ENCODE assay signal across 9 cellular contexts in genomic region chr5:79689541-79690466, GRCh38. TPM values are rescaled to one million over a fixed set of nuclear protein-coding genes. Genes with fewer than 3 reads are reported as not detected.
A peak's percentile ranks its signal among the peaks of the same experiment; 100 is the strongest.
DNase-seq lines count a peak whose midpoint lies in the region; ATAC-seq and TF ChIP-seq lines count a peak whose summit lies in the region.
"Had no signal": no experiment of that assay in that cellular context is flagged by ENCODE, and none has a peak within 500 bp of the region (broad histone marks: within the 10 kb centered on the region; RNA-seq: fewer than 3 reads in every experiment).

TSS of gene CMYA5 (plus strand) at chr5:79689836. CDS start at chr5:79689908, 72 bp downstream.

- H3K9ac ChIP-seq in iPS-18a (ENCODE audit: low read length) = peak within 1 kb of the TSS; percentile 43

- DNase-seq in GM20000 (ENCODE audit: low spot score) (peak; percentile 27), caudate nucleus (lab: John Stamatoyannopoulos, UW) (peak in 43 of 61 donors; percentile 10 to 74 (median 40)), renal cortical epithelial cell (ENCODE audit: low read depth) (peak; percentile 57), cerebellar cortex (ENCODE audit: low spot score) (no peak)
- DNase-seq in stimulated activated naive CD4-positive, alpha-beta T cell (lab: John Stamatoyannopoulos, UW) = no peak

- no peaks in the 10 kb centered on the region for H3K9me3 ChIP-seq in iPS-18a (ENCODE audit: control insufficient read depth, low read depth, low read length)

- TF ChIP-seq CTCF in GM20000 (IDR thresholded peaks at IDR 0.05; ENCODE audit: extremely low read depth, missing control alignments) = no peak

- H3K27ac ChIP-seq in caudate nucleus (ENCODE audit: low read depth, low read length) = peak within 1 kb of the TSS; percentile 72
- H3K27ac ChIP-seq in iPS-18a (ENCODE audit: low read length) = no peak within 1 kb of the TSS
- H3K27ac ChIP-seq: SK-N-MC had no signal

- H3K27me3 ChIP-seq in iPS-18a (ENCODE audit: control insufficient read depth, insufficient read depth, low read length) = peaks cover 17% of the 10 kb centered on the region

- peaks cover 7% of the 10 kb centered on the region for H3K4me1 ChIP-seq in iPS-18a (ENCODE audit: control insufficient read depth, low read depth, low read length)

- no peak for ATAC-seq in HG03432 (IDR thresholded peaks at IDR 0.05; ENCODE audit: unreplicated experiment)
- no peak for ATAC-seq in HG03342 (IDR thresholded peaks at IDR 0.05; ENCODE audit: unreplicated experiment)

- peak within 1 kb of the TSS; percentile 63 for H3K4me3 ChIP-seq in iPS-18a (ENCODE audit: low read length)
- H3K4me3 ChIP-seq: SK-N-MC had no signal

- H3K36me3 ChIP-seq in iPS-18a (ENCODE audit: control insufficient read depth, low read depth, low read length) = no peaks in the 10 kb centered on the region

RNA-seq across cellular contexts. Expression of gene CMYA5, which starts in this region (rescaled TPM):
- 2.8 TPM in 1 of 2 replicates, not detected in the other for total RNA-seq in renal cortical epithelial cell

Comparison
In these comparisons a context has a peak if more than half of its experiments do, and no peak if none do; other contexts are left out.
1. DNase-seq: peak in GM20000 (single experiment), caudate nucleus (43 of 61) and renal cortical epithelial cell (single experiment); none in cerebellar cortex (single experiment) and stimulated activated naive CD4-positive, alpha-beta T cell (0 of 6).